Comparison of ENCODE assay signal across 17 cellular contexts in genomic region chr4:95108883-95109421, GRCh38.
"Had no signal": no experiment of that assay in that cellular context is flagged by ENCODE, and none has a peak within 500 bp of the region (broad histone marks: within the 10 kb centered on the region; RNA-seq: fewer than 3 reads in every experiment).

No MANE protein-coding gene starts in this region.

- H3K9me3 ChIP-seq: sigmoid colon, spleen, suprapubic skin had no signal

- H3K9ac ChIP-seq: neural progenitor cell had no signal

- H3K27ac Mint-ChIP-seq: naive B cell; neural progenitor cell; stimulated activated naive CD8-positive, alpha-beta T cell treated with anti-CD3 and anti-CD28 coated beads, Interleukin-15, Interleukin-2, amounts not matched to agents 100 ng/mL and 50 ng/mL, for 24 hours had no signal

- H3K4me2 ChIP-seq: neural progenitor cell had no signal

- H3K36me3 Mint-ChIP-seq: naive B cell had no signal

- H2AFZ ChIP-seq: neural progenitor cell had no signal

- H3K4me1 Mint-ChIP-seq: naive B cell, neural progenitor cell had no signal

- H3K4me1 ChIP-seq: neural progenitor cell, sigmoid colon, spleen, suprapubic skin had no signal

- H3K4me3 ChIP-seq: lung, neural progenitor cell, sigmoid colon, spleen, suprapubic skin had no signal

- DNase-seq: activated CD4-positive, alpha-beta T cell treated with anti-CD3 and anti-CD28 coated beads, Interleukin-2, amount 50 U/mL, for 1 hour; activated CD8-positive, alpha-beta memory T cell treated with anti-CD3 and anti-CD28 coated beads for 24 hours; activated naive CD4-positive, alpha-beta T cell; activated T-cell treated with anti-CD3 and anti-CD28 coated beads for 4 hours; aorta; left cardiac atrium; midbrain; naive B cell; sigmoid colon; spleen; trophoblast cell had no signal

- FAIRE-seq: colon had no signal

- H3K27me3 Mint-ChIP-seq: naive B cell; stimulated activated naive CD8-positive, alpha-beta T cell treated with anti-CD3 and anti-CD28 coated beads, Interleukin-15, Interleukin-2, amounts not matched to agents 100 ng/mL and 50 ng/mL, for 24 hours had no signal

- ATAC-seq: activated CD4-positive, CD25-positive, alpha-beta regulatory T cell treated with anti-CD3 and anti-CD28 coated beads, Interleukin-2, amount 50 U/mL, for 24 hours; left cardiac atrium had no signal

- H3K27me3 ChIP-seq: neural progenitor cell, sigmoid colon, spleen, suprapubic skin had no signal

- H3K27ac ChIP-seq: neural progenitor cell, sigmoid colon, spleen, suprapubic skin had no signal

- H3K4me3 Mint-ChIP-seq: naive B cell; neural progenitor cell; stimulated activated naive CD8-positive, alpha-beta T cell treated with anti-CD3 and anti-CD28 coated beads, Interleukin-15, Interleukin-2, amounts not matched to agents 100 ng/mL and 50 ng/mL, for 24 hours had no signal

- H3K36me3 ChIP-seq: neural progenitor cell, sigmoid colon, spleen, suprapubic skin had no signal

- H3K9me3 Mint-ChIP-seq: naive B cell; neural progenitor cell; stimulated activated naive CD8-positive, alpha-beta T cell treated with anti-CD3 and anti-CD28 coated beads, Interleukin-15, Interleukin-2, amounts not matched to agents 100 ng/mL and 50 ng/mL, for 24 hours had no signal
